Comparison of ENCODE assay signal across 11 cellular contexts in the genomic region with DNA sequence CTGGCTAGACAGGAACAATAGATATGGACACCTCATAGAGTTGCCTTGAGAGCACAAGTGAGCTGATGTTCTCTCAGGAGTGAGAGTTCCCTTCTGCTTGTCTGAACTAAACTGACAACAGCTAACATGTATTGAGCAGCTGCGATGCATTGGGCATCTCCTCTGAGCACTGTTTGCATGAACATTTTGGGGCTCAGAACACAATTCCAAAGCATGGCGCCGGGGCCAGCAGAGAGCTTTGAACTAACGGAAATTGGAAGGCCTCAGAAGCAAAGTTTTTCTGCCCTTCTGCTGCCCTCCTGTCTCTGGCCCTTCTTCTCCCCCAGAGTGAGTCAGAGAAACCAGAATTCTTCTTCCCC. TPM values are rescaled to one million over a fixed set of nuclear protein-coding genes. Genes with fewer than 3 reads are reported as not detected.
DNase-seq lines count a peak whose midpoint lies in the region; ATAC-seq, FAIRE-seq and TF ChIP-seq lines count a peak whose summit lies in the region.
"Had no signal": no experiment of that assay in that cellular context is flagged by ENCODE, and none has a peak within 500 bp of the region (broad histone marks: within the 10 kb centered on the region; RNA-seq: fewer than 3 reads in every experiment).

No MANE protein-coding gene starts in this region.

- H3K27ac ChIP-seq in SK-N-SH (ENCODE audit: low read depth in 2 of 2, low read length in 1 of 2) (no peak overlapping the region), IMR-90 (ENCODE audit: insufficient read depth, low read length) (no peak overlapping the region), astrocyte (ENCODE audit: low read depth, low read length) (no peak overlapping the region), neural cell (ENCODE audit: low read length) (no peak overlapping the region), thyroid gland (no peak overlapping the region)
- H3K27ac ChIP-seq: SJSA1 had no signal

- H3F3A ChIP-seq in SK-N-SH (replicated peaks; ENCODE audit: insufficient read depth), result peaks cover 23% of the 10 kb centered on the region
- H3F3A ChIP-seq in neural cell (ENCODE audit: insufficient read depth, low read length, poor library complexity, severe bottlenecking), result no peaks in the 10 kb centered on the region

- H2BK5ac ChIP-seq in IMR-90 (ENCODE audit: low read depth, low read length, poor library complexity, severe bottlenecking), result no peak overlapping the region

- H2BK15ac ChIP-seq in IMR-90 (ENCODE audit: low read depth, low read length), result no peak overlapping the region

- 0 out of 2 replicates have a peak overlapping the region, but pooled peaks have one; percentile 38 for H3K14ac ChIP-seq in IMR-90 (replicated peaks; ENCODE audit: low read depth, low read length)

- H3K23ac ChIP-seq in IMR-90 (ENCODE audit: low read depth, low read length), result no peak overlapping the region

- 86% methylated on average over 4 of the region's 4 CpGs for WGBS in SK-N-SH (ENCODE audit: low lambda C conversion rate)
- 79% methylated on average over 2 of the region's 4 CpGs; no CpG with 5 or more reads in 1 of the 2 experiments for WGBS in IMR-90 (ENCODE audit: extremely low coverage in 2 of 2, insufficient read length in 1 of 2), 2 experiments
- 86 to 96% methylated on average over 4 of the region's 4 CpGs for WGBS in thyroid gland, 2 donors

- H3K9me1 ChIP-seq in IMR-90 (ENCODE audit: insufficient read depth, low read length), result peaks cover 13% of the 10 kb centered on the region

- no peak overlapping the region for H2BK120ac ChIP-seq in IMR-90 (ENCODE audit: low read depth, low read length)

- H3K27me3 Mint-ChIP-seq in astrocyte (ENCODE audit: low read depth, unreplicated experiment), result no peaks in the 10 kb centered on the region

- peak overlapping the region; percentile 67 for H2AK9ac ChIP-seq in IMR-90 (replicated peaks; ENCODE audit: low read depth, low read length, poor library complexity)

- POLR2A ChIA-PET in SK-N-SH (lab: Yijun Ruan, JAX) (interaction anchor here (1.7 kb wide), 1 partner anchor 82 kb away, joined by 4 read pairs; no protein-coding TSS in a partner anchor), IMR-90 (lab: Charles Lee; ENCODE audit: unreplicated experiment) (no interaction called here)

- no peak overlapping the region for H3K4me2 ChIP-seq in SK-N-SH
- no peak overlapping the region for H3K4me2 ChIP-seq in IMR-90 (ENCODE audit: low read depth, low read length)
- H3K4me2 ChIP-seq in astrocyte (ENCODE audit: low read length), result no peak overlapping the region
- H3K4me2 ChIP-seq in neural cell (ENCODE audit: low read length), result no peak overlapping the region

- H4K8ac ChIP-seq in IMR-90 (ENCODE audit: low read depth in 2 of 2, low read length in 2 of 2), result peak overlapping the region in 1 of 2 experiments; percentile 66; a peak in 1 of 4 replicates

- intact Hi-C loops in IMR-90 (cut with micrococcal nuclease) (loop anchor here (1.0 to 2.0 kb wide), 3 partner anchors 68 to 135 kb away; no protein-coding TSS in a partner anchor), thyroid gland (cut with DNase I) (loop anchor here (2.0 kb wide), 1 partner anchor 67 kb away; no protein-coding TSS in a partner anchor)

- TF ChIP-seq RAD21 in SK-N-SH (IDR thresholded peaks at IDR 0.05; ENCODE audit: low read length) (no peak), IMR-90 (IDR thresholded peaks at IDR 0.05; ENCODE audit: low read length) (no peak), neural cell (conservative IDR thresholded peaks at IDR 0.05) (no peak)

- H3K4me1 ChIP-seq in SK-N-SH (ENCODE audit: control insufficient read depth in 1 of 2, insufficient read depth in 2 of 2, low read depth in 1 of 2, low read length in 1 of 2) (peaks cover 0 to 13% of the 10 kb centered on the region in 2 experiments; a peak in 1 of 4 replicates), IMR-90 (ENCODE audit: control insufficient read depth, insufficient read depth, low read length) (no peaks in the 10 kb centered on the region), astrocyte (ENCODE audit: insufficient read depth, low read length) (peaks cover 13% of the 10 kb centered on the region), thyroid gland (no peaks in the 10 kb centered on the region)

- peak overlapping the region; percentile 44; the same call in 1 of the 2 replicates for H3K4ac ChIP-seq in IMR-90 (ENCODE audit: low read depth, low read length)

- H3K4me3 ChIP-seq in SK-N-SH (ENCODE audit: low read depth in 2 of 2, low read length in 1 of 2) (no peak overlapping the region; a peak in 1 of 4 replicates), IMR-90 (ENCODE audit: insufficient read depth, low read depth, low read length) (no peak overlapping the region), astrocyte (ENCODE audit: insufficient read depth, low read depth, low read length) (no peak overlapping the region), neural cell (ENCODE audit: low read length) (no peak overlapping the region), thyroid gland (replicated peaks in 1 of 3) (no peak overlapping the region)
- H3K4me3 ChIP-seq: SJSA1 had no signal

- H3K9ac ChIP-seq in SK-N-SH (no peak overlapping the region), IMR-90 (ENCODE audit: low read depth, low read length) (no peak overlapping the region), astrocyte (ENCODE audit: low read length) (no peak overlapping the region), neural cell (ENCODE audit: low read length) (no peak overlapping the region)

- H3K27me3 ChIP-seq in SK-N-SH (ENCODE audit: insufficient read depth) (no peaks in the 10 kb centered on the region), IMR-90 (ENCODE audit: control insufficient read depth, insufficient read depth, low read length) (no peaks in the 10 kb centered on the region), astrocyte (ENCODE audit: insufficient read depth, low read length) (no peaks in the 10 kb centered on the region), neural cell (ENCODE audit: insufficient read depth, low read depth, low read length) (no peaks in the 10 kb centered on the region), thyroid gland (no peaks in the 10 kb centered on the region)
- H3K27me3 ChIP-seq: SJSA1 had no signal

- no peak overlapping the region for H3K4me3 Mint-ChIP-seq in astrocyte (ENCODE audit: unreplicated experiment)

- TF ChIP-seq EP300 in SK-N-SH (IDR thresholded peaks at IDR 0.05; ENCODE audit: borderline replicate concordance in 1 of 2, low read depth in 1 of 2, low read length in 1 of 2), result no peak
- no peak for TF ChIP-seq EP300 in neural cell (conservative IDR thresholded peaks at IDR 0.05; ENCODE audit: poor library complexity, severe bottlenecking)

- no peak for TF ChIP-seq CTCF in SK-N-SH (IDR thresholded peaks at IDR 0.05)
- no peak for TF ChIP-seq CTCF in IMR-90 (conservative IDR thresholded peaks at IDR 0.05; ENCODE audit: low read depth, low read length)
- no peak for TF ChIP-seq CTCF in astrocyte (IDR thresholded peaks at IDR 0.05; ENCODE audit: insufficient read depth, low read depth, low read length)
- peak; percentile 8 for TF ChIP-seq CTCF in neural cell (IDR thresholded peaks at IDR 0.05; ENCODE audit: poor library complexity, severe bottlenecking)
- no peak for TF ChIP-seq CTCF in thyroid gland (IDR thresholded peaks at IDR 0.05)

- H3K56ac ChIP-seq in IMR-90 (ENCODE audit: extremely low read depth, insufficient read depth, low read length), result no peak overlapping the region

- CTCF ChIA-PET in SK-N-SH (lab: Yijun Ruan, JAX) (interaction anchor here (0.6 to 33.7 kb wide), 26 partner anchors 11 to 136 kb away, joined by 3 to 746 read pairs (median 5); partner anchors contain the start of gene LRRC75A), IMR-90 (lab: Yijun Ruan, JAX) (interaction anchor here (0.6 to 4.3 kb wide), 4 partner anchors 9 to 68 kb away, joined by 3 to 42 read pairs (median 3); partner anchors contain the start of gene LRRC75A)

- H2AFZ ChIP-seq in SK-N-SH (ENCODE audit: low read depth), result no peak overlapping the region
- peak overlapping the region; percentile 36 for H2AFZ ChIP-seq in IMR-90 (replicated peaks; ENCODE audit: low read length, poor library complexity)
- no peak overlapping the region for H2AFZ ChIP-seq in astrocyte (ENCODE audit: low read depth, low read length)
- no peak overlapping the region for H2AFZ ChIP-seq in neural cell (ENCODE audit: low read depth, low read length)

- H3K79me1 ChIP-seq in IMR-90 (ENCODE audit: low read depth in 1 of 2, low read length in 2 of 2), result peaks cover 0 to 35% of the 10 kb centered on the region in 2 experiments; a peak in 2 of 4 replicates

- peaks cover 0 to 4% of the 10 kb centered on the region in 2 experiments for H3K36me3 ChIP-seq in SK-N-SH (replicated peaks in 1 of 2; ENCODE audit: control insufficient read depth in 1 of 2, insufficient read depth in 2 of 2, low read length in 1 of 2)
- H3K36me3 ChIP-seq in IMR-90 (ENCODE audit: control insufficient read depth, insufficient read depth, low read length), result peaks cover 9% of the 10 kb centered on the region
- H3K36me3 ChIP-seq in astrocyte (ENCODE audit: insufficient read depth, low read length), result no peaks in the 10 kb centered on the region
- no peaks in the 10 kb centered on the region for H3K36me3 ChIP-seq in neural cell (ENCODE audit: insufficient read depth, low read length)
- H3K36me3 ChIP-seq in thyroid gland, result no peaks in the 10 kb centered on the region

- DNase-seq in SK-N-SH (no peak), IMR-90 (no peak), astrocyte (ENCODE audit: low read depth) (no peak), thyroid gland (no peak)

- TF ChIP-seq POLR2A in IMR-90 (IDR thresholded peaks at IDR 0.05; ENCODE audit: low read depth, low read length), result no peak
- TF ChIP-seq POLR2A in thyroid gland (IDR thresholded peaks at IDR 0.05), result no peak

- H3K9me2 ChIP-seq in SK-N-SH (no peaks in the 10 kb centered on the region), neural cell (ENCODE audit: insufficient read depth, low read length) (no peaks in the 10 kb centered on the region)

- peak overlapping the region; percentile 53 for H3K27ac Mint-ChIP-seq in astrocyte (ENCODE audit: unreplicated experiment)

- no peak overlapping the region for H4K5ac ChIP-seq in IMR-90 (ENCODE audit: low read depth, low read length)

- H4K91ac ChIP-seq in IMR-90 (ENCODE audit: insufficient read depth, low read depth, low read length), result no peak overlapping the region

- no peak overlapping the region for H2AK5ac ChIP-seq in IMR-90 (ENCODE audit: low read depth, low read length)

- ATAC-seq in SK-N-SH treated with all-trans-retinoic acid at 6 μM for 48 hours (no peak), IMR-90 (ENCODE audit: low read depth) (peak; percentile 6; the same call in 1 of the 2 replicates), HG03439 (IDR thresholded peaks at IDR 0.05; ENCODE audit: unreplicated experiment) (no peak), GM18498 (IDR thresholded peaks at IDR 0.05; ENCODE audit: unreplicated experiment) (no peak)

- H3K9me3 Mint-ChIP-seq in astrocyte (ENCODE audit: unreplicated experiment), result no peaks in the 10 kb centered on the region

- no TSS peak for BruUV-seq in IMR-90 (replicated peaks; lab: Mats Ljungman, UMichigan)

- no peaks in the 10 kb centered on the region for H3K9me3 ChIP-seq in SK-N-SH
- H3K9me3 ChIP-seq in IMR-90 (ENCODE audit: control insufficient read depth, insufficient read depth, low read length), result no peaks in the 10 kb centered on the region
- H3K9me3 ChIP-seq in astrocyte (ENCODE audit: insufficient read depth, low read depth, low read length), result no peaks in the 10 kb centered on the region
- no peaks in the 10 kb centered on the region for H3K9me3 ChIP-seq in neural cell (ENCODE audit: low read length)
- H3K9me3 ChIP-seq in thyroid gland, result no peaks in the 10 kb centered on the region
- H3K9me3 ChIP-seq: SJSA1 had no signal

- peak; percentile 73 for FAIRE-seq in astrocyte (lab: Jason Lieb, UNC)

- H3K18ac ChIP-seq in IMR-90 (ENCODE audit: low read depth, low read length), result no peak overlapping the region

- H4K20me1 ChIP-seq in SK-N-SH (ENCODE audit: insufficient read depth) (0 out of 2 replicates have a peak, but pooled peaks cover 20% of the 10 kb centered on the region), IMR-90 (ENCODE audit: insufficient read depth, low read length) (peaks cover 39% of the 10 kb centered on the region), astrocyte (ENCODE audit: insufficient read depth, low read length) (peaks cover 23% of the 10 kb centered on the region), neural cell (ENCODE audit: insufficient read depth) (no peaks in the 10 kb centered on the region)

- in situ Hi-C loops in IMR-90 (cut with MboI; ENCODE audit: low sequenced_read_pairs), result no loop called here

- dilution Hi-C loops in IMR-90 (cut with HindIII; ENCODE audit: low sequenced_read_pairs, unreplicated experiment), result no loop called here

- peaks cover 9% of the 10 kb centered on the region for H3K4me1 Mint-ChIP-seq in astrocyte (ENCODE audit: low read depth, unreplicated experiment)

- no peak overlapping the region for H2BK20ac ChIP-seq in IMR-90 (ENCODE audit: low read depth, low read length)

- H3K36me3 Mint-ChIP-seq in astrocyte (ENCODE audit: low read depth, unreplicated experiment), result peaks cover 9% of the 10 kb centered on the region

- H3K79me2 ChIP-seq in SK-N-SH (ENCODE audit: insufficient read depth) (no peaks in the 10 kb centered on the region), astrocyte (ENCODE audit: insufficient read depth, low read length) (no peaks in the 10 kb centered on the region), neural cell (replicated peaks; ENCODE audit: insufficient read depth, low read length) (no peaks in the 10 kb centered on the region)

RNA-seq across cellular contexts. Expression of gene TRPV2, which starts 38.1 kb away (rescaled TPM):
- polyA plus RNA-seq in SK-N-SH (2012; rRNA removed) (10.5 and 11.0 TPM in 2 replicates), IMR-90 (2012; rRNA removed) (32.8 and 36.4 TPM in 2 replicates), neural cell (not detected in 2 replicates)
- 4.3 and 5.9 TPM in 2 replicates for polyA plus RNA-seq in SK-N-SH (2012; cell fraction: cytosol; rRNA removed)
- polyA plus RNA-seq in SK-N-SH (2012; cell fraction: nucleus; rRNA removed), result 10.6 and 16.4 TPM in 2 replicates
- total RNA-seq in IMR-90 (2012; rRNA removed) (27.2 and 30.8 TPM in 2 replicates), astrocyte (0.50 and 0.86 TPM in 2 replicates), thyroid gland (10 to 100 TPM in 1 of 4 donors, 1 to 10 TPM in 3; 3.2 to 12.5 (median 6.5) TPM)
- polyA plus RNA-seq in IMR-90 (2012; cell fraction: cytosol; rRNA removed), result 28.0 and 41.7 TPM in 2 replicates
- 30.3 and 55.3 TPM in 2 replicates for polyA plus RNA-seq in IMR-90 (2012; cell fraction: nucleus; rRNA removed; ENCODE audit: low replicate concordance)
- polyA minus RNA-seq in neural cell, result not detected in 2 replicates
- total RNA-seq: A172 had no signal

RNA-seq across cellular contexts. Expression of gene LRRC75A, which starts 38.5 kb away (rescaled TPM):
- 1.2 and 1.3 TPM in 2 replicates for polyA plus RNA-seq in SK-N-SH (2012; rRNA removed)
- 0.60 and 0.71 TPM in 2 replicates for polyA plus RNA-seq in SK-N-SH (2012; cell fraction: cytosol; rRNA removed)
- 1.8 and 2.0 TPM in 2 replicates for polyA plus RNA-seq in SK-N-SH (2012; cell fraction: nucleus; rRNA removed)
- 0.56 and 0.72 TPM in 2 replicates for total RNA-seq in IMR-90 (2012; rRNA removed)
- 0.89 and 1.0 TPM in 2 replicates for polyA plus RNA-seq in IMR-90 (2012; rRNA removed)
- 0.05 and 1.0 TPM in 2 replicates for polyA plus RNA-seq in IMR-90 (2012; cell fraction: cytosol; rRNA removed)
- 2.2 and 3.2 TPM in 2 replicates for polyA plus RNA-seq in IMR-90 (2012; cell fraction: nucleus; rRNA removed; ENCODE audit: low replicate concordance)
- 0.36 TPM in 2 replicates for total RNA-seq in astrocyte
- 0.20 and 0.53 TPM in 2 replicates for polyA plus RNA-seq in neural cell
- polyA minus RNA-seq in neural cell, result 1.5 and 2.0 TPM in 2 replicates
- 10 to 100 TPM in 1 of 4 donors, 1 to 10 TPM in 3; 4.0 to 16.7 (median 7.8) TPM for total RNA-seq in thyroid gland
- total RNA-seq: HT1080 had no signal
